ENCODE assay signal across 1 cellular context in the genomic region with DNA sequence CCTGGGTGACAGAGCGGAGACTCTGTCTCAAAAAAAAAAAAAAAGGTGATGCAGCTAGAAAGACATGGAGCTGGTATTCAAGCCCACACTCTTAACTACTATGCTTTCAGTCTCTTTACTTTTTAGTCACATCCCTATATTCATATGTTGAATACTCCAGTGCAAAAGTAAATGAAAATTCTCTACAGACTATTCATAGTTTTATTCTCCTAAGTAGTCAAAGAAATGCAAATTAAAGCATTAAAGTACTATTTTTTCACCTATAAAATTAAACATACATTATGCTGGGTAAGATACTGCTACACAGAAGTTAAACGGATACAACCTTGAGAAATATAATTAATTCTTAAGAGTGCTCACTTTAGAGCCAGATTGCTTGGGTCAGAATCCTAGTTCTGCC.
TF ChIP-seq lines count a peak whose summit lies in the region.

No MANE protein-coding gene starts in this region.

TF ChIP-seq in GM12878, 131 proteins besides CTCF, POLR2A, EP300 and RAD21:
- TF ChIP-seq LARP7 (IDR thresholded peaks at IDR 0.05), result no peak
- TF ChIP-seq SMC3 (IDR thresholded peaks at IDR 0.05; ENCODE audit: borderline replicate concordance, low read length), result no peak
- TF ChIP-seq BACH1 (IDR thresholded peaks at IDR 0.05; ENCODE audit: borderline replicate concordance), result no peak
- no peak for TF ChIP-seq SREBF2 (IDR thresholded peaks at IDR 0.05; ENCODE audit: low read length)
- no peak for TF ChIP-seq ZSCAN29 (IDR thresholded peaks at IDR 0.05)
- TF ChIP-seq SIN3A (IDR thresholded peaks at IDR 0.05; ENCODE audit: low read depth, low read length), result no peak
- TF ChIP-seq, protein P1, sequence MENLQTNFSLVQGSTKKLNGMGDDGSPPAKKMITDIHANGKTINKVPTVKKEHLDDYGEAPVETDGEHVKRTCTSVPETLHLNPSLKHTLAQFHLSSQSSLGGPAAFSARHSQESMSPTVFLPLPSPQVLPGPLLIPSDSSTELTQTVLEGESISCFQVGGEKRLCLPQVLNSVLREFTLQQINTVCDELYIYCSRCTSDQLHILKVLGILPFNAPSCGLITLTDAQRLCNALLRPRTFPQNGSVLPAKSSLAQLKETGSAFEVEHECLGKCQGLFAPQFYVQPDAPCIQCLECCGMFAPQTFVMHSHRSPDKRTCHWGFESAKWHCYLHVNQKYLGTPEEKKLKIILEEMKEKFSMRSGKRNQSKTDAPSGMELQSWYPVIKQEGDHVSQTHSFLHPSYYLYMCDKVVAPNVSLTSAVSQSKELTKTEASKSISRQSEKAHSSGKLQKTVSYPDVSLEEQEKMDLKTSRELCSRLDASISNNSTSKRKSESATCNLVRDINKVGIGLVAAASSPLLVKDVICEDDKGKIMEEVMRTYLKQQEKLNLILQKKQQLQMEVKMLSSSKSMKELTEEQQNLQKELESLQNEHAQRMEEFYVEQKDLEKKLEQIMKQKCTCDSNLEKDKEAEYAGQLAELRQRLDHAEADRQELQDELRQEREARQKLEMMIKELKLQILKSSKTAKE (IDR thresholded peaks at IDR 0.05; ENCODE audit: low read depth, poor library complexity, severe bottlenecking), result no peak
- TF ChIP-seq SIX5 (IDR thresholded peaks at IDR 0.05; ENCODE audit: low read depth, low read length, severe bottlenecking), result no peak
- no peak for TF ChIP-seq PAX5 (IDR thresholded peaks at IDR 0.05; ENCODE audit: borderline replicate concordance, low read depth, low read length)
- no peak for TF ChIP-seq IRF3 (IDR thresholded peaks at IDR 0.05)
- TF ChIP-seq RBBP5 (conservative IDR thresholded peaks at IDR 0.05), result no peak
- TF ChIP-seq PAX8 (IDR thresholded peaks at IDR 0.05), result no peak
- TF ChIP-seq CBX5 (IDR thresholded peaks at IDR 0.05; ENCODE audit: low read depth), result no peak
- no peak for TF ChIP-seq SUPT20H (IDR thresholded peaks at IDR 0.05; ENCODE audit: borderline replicate concordance, control insufficient read depth, low read depth, low read length)
- TF ChIP-seq PML (IDR thresholded peaks at IDR 0.05; ENCODE audit: low read length), result no peak
- TF ChIP-seq YY1 (IDR thresholded peaks at IDR 0.05; ENCODE audit: low read depth, low read length), result no peak
- TF ChIP-seq, protein P2, sequence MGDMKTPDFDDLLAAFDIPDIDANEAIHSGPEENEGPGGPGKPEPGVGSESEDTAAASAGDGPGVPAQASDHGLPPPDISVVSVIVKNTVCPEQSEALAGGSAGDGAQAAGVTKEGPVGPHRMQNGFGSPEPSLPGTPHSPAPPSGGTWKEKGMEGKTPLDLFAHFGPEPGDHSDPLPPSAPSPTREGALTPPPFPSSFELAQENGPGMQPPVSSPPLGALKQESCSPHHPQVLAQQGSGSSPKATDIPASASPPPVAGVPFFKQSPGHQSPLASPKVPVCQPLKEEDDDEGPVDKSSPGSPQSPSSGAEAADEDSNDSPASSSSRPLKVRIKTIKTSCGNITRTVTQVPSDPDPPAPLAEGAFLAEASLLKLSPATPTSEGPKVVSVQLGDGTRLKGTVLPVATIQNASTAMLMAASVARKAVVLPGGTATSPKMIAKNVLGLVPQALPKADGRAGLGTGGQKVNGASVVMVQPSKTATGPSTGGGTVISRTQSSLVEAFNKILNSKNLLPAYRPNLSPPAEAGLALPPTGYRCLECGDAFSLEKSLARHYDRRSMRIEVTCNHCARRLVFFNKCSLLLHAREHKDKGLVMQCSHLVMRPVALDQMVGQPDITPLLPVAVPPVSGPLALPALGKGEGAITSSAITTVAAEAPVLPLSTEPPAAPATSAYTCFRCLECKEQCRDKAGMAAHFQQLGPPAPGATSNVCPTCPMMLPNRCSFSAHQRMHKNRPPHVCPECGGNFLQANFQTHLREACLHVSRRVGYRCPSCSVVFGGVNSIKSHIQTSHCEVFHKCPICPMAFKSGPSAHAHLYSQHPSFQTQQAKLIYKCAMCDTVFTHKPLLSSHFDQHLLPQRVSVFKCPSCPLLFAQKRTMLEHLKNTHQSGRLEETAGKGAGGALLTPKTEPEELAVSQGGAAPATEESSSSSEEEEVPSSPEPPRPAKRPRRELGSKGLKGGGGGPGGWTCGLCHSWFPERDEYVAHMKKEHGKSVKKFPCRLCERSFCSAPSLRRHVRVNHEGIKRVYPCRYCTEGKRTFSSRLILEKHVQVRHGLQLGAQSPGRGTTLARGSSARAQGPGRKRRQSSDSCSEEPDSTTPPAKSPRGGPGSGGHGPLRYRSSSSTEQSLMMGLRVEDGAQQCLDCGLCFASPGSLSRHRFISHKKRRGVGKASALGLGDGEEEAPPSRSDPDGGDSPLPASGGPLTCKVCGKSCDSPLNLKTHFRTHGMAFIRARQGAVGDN (IDR thresholded peaks at IDR 0.05), result no peak
- TF ChIP-seq BHLHE40 (IDR thresholded peaks at IDR 0.05; ENCODE audit: borderline replicate concordance in 1 of 2, low read depth in 2 of 2, low read length in 1 of 2), result no peak
